ENCODE assay signal across 13 cellular contexts in the genomic region with DNA sequence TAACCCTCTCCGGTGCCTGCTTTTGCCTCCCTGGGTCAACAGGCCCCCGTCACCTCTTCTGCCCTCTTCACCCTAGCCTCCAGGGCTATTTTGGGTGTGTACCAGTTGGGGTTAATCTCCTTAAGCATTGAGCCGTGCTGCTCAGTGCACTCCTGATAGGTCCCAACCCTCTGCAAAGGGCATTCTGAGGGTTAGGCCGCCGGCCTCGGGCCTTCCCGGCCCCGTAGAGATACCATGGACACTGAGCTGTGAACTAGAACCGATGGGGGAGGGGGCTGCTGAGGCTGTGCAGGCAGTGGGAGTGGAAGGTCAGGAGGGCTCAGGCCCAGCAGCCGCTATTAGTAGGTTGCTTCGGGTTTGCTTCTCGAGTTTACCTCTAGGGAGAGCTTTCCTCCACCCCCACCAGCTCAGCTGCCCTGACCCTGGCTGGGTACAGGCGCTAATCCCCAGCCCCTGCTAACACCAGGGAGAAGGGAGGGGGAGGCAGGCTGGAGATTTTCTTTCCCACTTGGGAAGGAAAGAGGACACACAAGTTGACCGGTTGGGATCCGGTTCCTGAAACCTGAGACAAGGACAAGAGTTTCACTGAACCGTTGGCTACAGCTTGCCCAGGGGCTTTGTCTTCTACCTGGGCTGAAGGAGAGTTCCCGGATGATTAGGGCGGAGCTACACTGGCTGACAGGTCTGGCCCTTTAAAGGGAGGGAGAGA. TPM values are rescaled to one million over a fixed set of nuclear protein-coding genes. Genes with fewer than 3 reads are reported as not detected.
A peak's percentile ranks its signal among the peaks of the same experiment; 100 is the strongest.
DNase-seq lines count a peak whose midpoint lies in the region; FAIRE-seq and TF ChIP-seq lines count a peak whose summit lies in the region.
"Had no signal": no experiment of that assay in that cellular context is flagged by ENCODE, and none has a peak within 500 bp of the region (broad histone marks: within the 10 kb centered on the region; RNA-seq: fewer than 3 reads in every experiment).

No MANE protein-coding gene starts in this region.

- no peak overlapping the region for H3K9ac ChIP-seq in MM.1S (ENCODE audit: low read length)

- H3K4me1 Mint-ChIP-seq in CD8-positive, alpha-beta memory T cell: peaks cover 7 to 15% (median 9%) of the 10 kb centered on the region in 3 donors

- no peaks in the 10 kb centered on the region for H3K9me2 ChIP-seq in MM.1S (replicated peaks; ENCODE audit: insufficient read depth, low read length)

- no peak overlapping the region for H3K4me2 ChIP-seq in MM.1S (ENCODE audit: low read depth, low read length)

- CTCF ChIA-PET in CD8-positive, alpha-beta memory T cell (lab: Charles Lee): interaction anchor here (0.8 kb wide), 1 partner anchor 10 kb away, joined by 3 read pairs; no protein-coding TSS in a partner anchor

- H3K79me2 ChIP-seq in MM.1S (ENCODE audit: low read length): no peaks in the 10 kb centered on the region

- DNase-seq in CD8-positive, alpha-beta memory T cell: no peak
- DNase-seq in NCI-H2196 treated with DMSO at 0.1 percent for 48 hours (lab: John Stamatoyannopoulos, UW; ENCODE audit: unreplicated experiment) (peak; percentile 23), esophagus squamous epithelium (lab: John Stamatoyannopoulos, UW) (no peak), RCC 7860 (ENCODE audit: low spot score) (no peak), 8988T (no peak), epidermal melanocyte (ENCODE audit: insufficient read length, low spot score) (no peak), MM.1S (no peak)
- DNase-seq: GOT3, NCI-H2171 had no signal

- TF ChIP-seq POLR2A in esophagus squamous epithelium (IDR thresholded peaks at IDR 0.05): no peak

- intact Hi-C loops in esophagus squamous epithelium (cut with DNase I): no loop called here

- peak overlapping the region; percentile 36 for H2AFZ ChIP-seq in neuron (ENCODE audit: low read depth, low read length)
- no peak overlapping the region for H2AFZ ChIP-seq in MM.1S (ENCODE audit: low read length)

- H4K20me1 ChIP-seq in MM.1S (ENCODE audit: insufficient read depth, low read length): no peaks in the 10 kb centered on the region

- POLR2A ChIA-PET in CD8-positive, alpha-beta memory T cell (lab: Charles Lee): no interaction called here

- H3K36me3 ChIP-seq in CD8-positive, alpha-beta memory T cell (ENCODE audit: insufficient read depth, low read length): no peaks in the 10 kb centered on the region
- H3K36me3 ChIP-seq in esophagus squamous epithelium: no peaks in the 10 kb centered on the region
- H3K36me3 ChIP-seq in neuron (ENCODE audit: insufficient read depth, low read length): no peaks in the 10 kb centered on the region
- H3K36me3 ChIP-seq in MM.1S (replicated peaks; ENCODE audit: insufficient read depth, low read length): no peaks in the 10 kb centered on the region

- H3F3A ChIP-seq in MM.1S (ENCODE audit: insufficient read depth, low read length): no peaks in the 10 kb centered on the region

- no peak for TF ChIP-seq CTCF in esophagus squamous epithelium (IDR thresholded peaks at IDR 0.05)
- no peak for TF ChIP-seq CTCF in MM.1S (IDR thresholded peaks at IDR 0.05; ENCODE audit: low read length)

- peaks cover 0 to 3% (median 0%) of the 10 kb centered on the region in 5 donors for H3K9me3 Mint-ChIP-seq in CD8-positive, alpha-beta memory T cell
- H3K9me3 Mint-ChIP-seq: stimulated activated memory B cell treated with anti-CD40 and anti-IgM and Interleukin-4, amounts not matched to agents 10 μg/mL and 1 μg/mL and 100 μg/mL, for 72 hours had no signal

- peaks cover 9% of the 10 kb centered on the region for H3K27me3 ChIP-seq in CD8-positive, alpha-beta memory T cell (ENCODE audit: insufficient read depth, low read length, poor library complexity, severe bottlenecking)
- peaks cover 0 to 34% (median 0%) of the 10 kb centered on the region in 4 donors for H3K27me3 ChIP-seq in esophagus squamous epithelium
- peaks cover 27% of the 10 kb centered on the region for H3K27me3 ChIP-seq in neuron (ENCODE audit: insufficient read depth, low read length)
- H3K27me3 ChIP-seq in MM.1S (replicated peaks; ENCODE audit: insufficient read depth, low read length): peaks cover 19% of the 10 kb centered on the region

- no peak overlapping the region for H3K4me3 ChIP-seq in CD8-positive, alpha-beta memory T cell (ENCODE audit: low read length)
- H3K4me3 ChIP-seq in esophagus squamous epithelium (peak overlapping the region in 3 of 4 donors; percentile 49 to 73 (median 55)), neuron (ENCODE audit: low read length) (peak overlapping the region; percentile 29), MM.1S (ENCODE audit: low read length) (no peak overlapping the region)

- H3K27me3 Mint-ChIP-seq in CD8-positive, alpha-beta memory T cell: peaks cover 19 to 52% of the 10 kb centered on the region in 2 donors

- no peaks in the 10 kb centered on the region for H3K36me3 Mint-ChIP-seq in CD8-positive, alpha-beta memory T cell
- H3K36me3 Mint-ChIP-seq: stimulated activated memory B cell treated with anti-CD40 and anti-IgM and Interleukin-4, amounts not matched to agents 10 μg/mL and 1 μg/mL and 100 μg/mL, for 72 hours had no signal

- H3K4me3 Mint-ChIP-seq in CD8-positive, alpha-beta memory T cell: no peak overlapping the region
- H3K4me3 Mint-ChIP-seq: stimulated activated memory B cell treated with anti-CD40 and anti-IgM and Interleukin-4, amounts not matched to agents 10 μg/mL and 1 μg/mL and 100 μg/mL, for 72 hours had no signal

- no peaks in the 10 kb centered on the region for H3K4me1 ChIP-seq in CD8-positive, alpha-beta memory T cell (ENCODE audit: insufficient read depth, low read length)
- peaks cover 0 to 49% (median 5%) of the 10 kb centered on the region in 3 donors for H3K4me1 ChIP-seq in esophagus squamous epithelium
- peaks cover 17% of the 10 kb centered on the region for H3K4me1 ChIP-seq in neuron (ENCODE audit: insufficient read depth, low read length)
- H3K4me1 ChIP-seq in MM.1S (ENCODE audit: low read length): no peaks in the 10 kb centered on the region

- peak overlapping the region; percentile 70 for H3K27ac ChIP-seq in CD8-positive, alpha-beta memory T cell (ENCODE audit: low read depth, low read length)
- H3K27ac ChIP-seq in esophagus squamous epithelium (peak overlapping the region; percentile 19 to 92 (median 78)), MM.1S (ENCODE audit: low read length) (no peak overlapping the region)

- 59% methylated on average over 5 to 8 of the region's 18 CpGs for whole genome bisulfite sequencing in esophagus squamous epithelium, 2 donors

- H3K9me3 ChIP-seq in CD8-positive, alpha-beta memory T cell (ENCODE audit: low read length): no peaks in the 10 kb centered on the region
- H3K9me3 ChIP-seq in esophagus squamous epithelium (no peaks in the 10 kb centered on the region), neuron (ENCODE audit: low read length) (no peaks in the 10 kb centered on the region), MM.1S (replicated peaks; ENCODE audit: insufficient read depth, low read length) (no peaks in the 10 kb centered on the region)

- H3K27ac Mint-ChIP-seq in CD8-positive, alpha-beta memory T cell: no peak overlapping the region
- H3K27ac Mint-ChIP-seq: stimulated activated memory B cell treated with anti-CD40 and anti-IgM and Interleukin-4, amounts not matched to agents 10 μg/mL and 1 μg/mL and 100 μg/mL, for 72 hours had no signal

- no peak for FAIRE-seq in RCC 7860 (lab: Jason Lieb, UNC)
- FAIRE-seq: colon, GM12891 had no signal

RNA-seq across cellular contexts. Expression of a gene that starts 4.8 kb away (rescaled TPM):
- total RNA-seq in CD8-positive, alpha-beta memory T cell: not detected
- polyA plus RNA-seq in CD8-positive, alpha-beta memory T cell: not detected
- 100 to 1,000 TPM in 1 of 4 donors, 10 to 100 TPM in 2, 1 to 10 TPM in 1; 8.3 to 157 (median 38.6) TPM for total RNA-seq in esophagus squamous epithelium

RNA-seq across cellular contexts. Expression of a gene that starts 13.7 kb away (rescaled TPM):
- total RNA-seq in CD8-positive, alpha-beta memory T cell: 100 to 1,000 TPM; 120 to 130 TPM
- polyA plus RNA-seq in CD8-positive, alpha-beta memory T cell: 31.5 TPM
- 10 to 100 TPM; 18.7 to 44.6 (median 34.6) TPM for total RNA-seq in esophagus squamous epithelium

RNA-seq across cellular contexts. Expression of a gene that starts 40.9 kb away (rescaled TPM):
- 10 to 100 TPM; 30.5 to 33.2 TPM for total RNA-seq in CD8-positive, alpha-beta memory T cell
- 36.3 TPM for polyA plus RNA-seq in CD8-positive, alpha-beta memory T cell
- total RNA-seq in esophagus squamous epithelium: 100 to 1,000 TPM in 1 of 4 donors, 10 to 100 TPM in 3; 44.6 to 129 (median 72.2) TPM

RNA-seq across cellular contexts. Expression of a gene that starts 52.9 kb away (rescaled TPM):
- total RNA-seq in CD8-positive, alpha-beta memory T cell: under 1 TPM; 0.24 to 0.88 TPM
- 0.41 TPM for polyA plus RNA-seq in CD8-positive, alpha-beta memory T cell
- 10 to 100 TPM in 1 of 4 donors, 1 to 10 TPM in 3; 3.3 to 12.3 (median 5.6) TPM for total RNA-seq in esophagus squamous epithelium

Comparison
In these comparisons a context has a peak if more than half of its experiments do, and no peak if none do; other contexts are left out.
1. H3K4me3 ChIP-seq: peak in esophagus squamous epithelium (3 of 4) and neuron (single experiment); none in CD8-positive, alpha-beta memory T cell (single experiment) and MM.1S (single experiment).
2. RNA of a gene that starts 4.8 kb away (total RNA-seq): 8.3 to 157 TPM in esophagus squamous epithelium; not detected in CD8-positive, alpha-beta memory T cell; every median in the first group is over 4 times any median in the second.